In genomic region chr9:126510564-126510963, GRCh38 we compare ENCODE assay signal across 19 cellular contexts.
"Had no signal": no experiment of that assay in that cellular context is flagged by ENCODE, and none has a peak within 500 bp of the region (broad histone marks: within the 10 kb centered on the region; RNA-seq: fewer than 3 reads in every experiment).

No MANE protein-coding gene starts in this region.

- H3K27ac Mint-ChIP-seq: activated CD8-positive, alpha-beta memory T cell treated with anti-CD3 and anti-CD28 coated beads, Interleukin-2, amount 10 ng/mL, durations not matched to agents 7 days and 5 days; activated CD8-positive, alpha-beta T cell treated with anti-CD3 and anti-CD28 coated beads for 36 hours; activated naive CD4-positive, alpha-beta T cell treated with anti-CD3 and anti-CD28 coated beads, Interleukin-2, amount 10 ng/mL, durations not matched to agents 7 days and 5 days; memory B cell; nephron; stimulated activated naive CD8-positive, alpha-beta T cell treated with anti-CD3 and anti-CD28 coated beads, Interleukin-15, Interleukin-2, amounts not matched to agents 100 ng/mL and 50 ng/mL, for 24 hours had no signal

- H3K36me3 ChIP-seq: thyroid gland had no signal

- H3K4me3 Mint-ChIP-seq: activated CD8-positive, alpha-beta memory T cell treated with anti-CD3 and anti-CD28 coated beads, Interleukin-2, amount 10 ng/mL, durations not matched to agents 7 days and 5 days; activated CD8-positive, alpha-beta T cell treated with anti-CD3 and anti-CD28 coated beads for 36 hours; activated naive CD4-positive, alpha-beta T cell treated with anti-CD3 and anti-CD28 coated beads, Interleukin-2, amount 10 ng/mL, durations not matched to agents 7 days and 5 days; memory B cell; nephron; stimulated activated naive CD8-positive, alpha-beta T cell treated with anti-CD3 and anti-CD28 coated beads, Interleukin-15, Interleukin-2, amounts not matched to agents 100 ng/mL and 50 ng/mL, for 24 hours had no signal

- FAIRE-seq: endometrium had no signal

- H3K4me1 Mint-ChIP-seq: activated CD8-positive, alpha-beta memory T cell treated with anti-CD3 and anti-CD28 coated beads, Interleukin-2, amount 10 ng/mL, durations not matched to agents 7 days and 5 days; activated naive CD4-positive, alpha-beta T cell treated with anti-CD3 and anti-CD28 coated beads, Interleukin-2, amount 10 ng/mL, durations not matched to agents 7 days and 5 days; memory B cell had no signal

- ATAC-seq: activated CD8-positive, alpha-beta memory T cell treated with anti-CD3 and anti-CD28 coated beads, Interleukin-2, amount 10 ng/mL, durations not matched to agents 7 days and 5 days; activated CD8-positive, alpha-beta T cell treated with anti-CD3 and anti-CD28 coated beads for 36 hours had no signal

- H3K27ac ChIP-seq: thyroid gland had no signal

- H3K4me3 ChIP-seq: thyroid gland had no signal

- H3K9me3 ChIP-seq: thyroid gland had no signal

- H3K9me3 Mint-ChIP-seq: activated CD8-positive, alpha-beta T cell treated with anti-CD3 and anti-CD28 coated beads for 36 hours; activated naive CD4-positive, alpha-beta T cell treated with anti-CD3 and anti-CD28 coated beads, Interleukin-2, amount 10 ng/mL, durations not matched to agents 7 days and 5 days; memory B cell; nephron; stimulated activated naive CD8-positive, alpha-beta T cell treated with anti-CD3 and anti-CD28 coated beads, Interleukin-15, Interleukin-2, amounts not matched to agents 100 ng/mL and 50 ng/mL, for 24 hours had no signal

- DNase-seq: activated CD4-positive, alpha-beta T cell treated with anti-CD3 and anti-CD28 coated beads for 48 hours; activated CD8-positive, alpha-beta memory T cell treated with anti-CD3 and anti-CD28 coated beads, Interleukin-2, amount 10 ng/mL, durations not matched to agents 7 days and 5 days; activated CD8-positive, alpha-beta T cell treated with anti-CD3 and anti-CD28 coated beads for 36 hours; activated effector memory CD4-positive, alpha-beta T cell treated with anti-CD3 and anti-CD28 coated beads, Interleukin-2, amount 50 U/mL, for 16 hours; activated naive CD4-positive, alpha-beta T cell treated with anti-CD3 and anti-CD28 coated beads, Interleukin-2, amount 10 ng/mL, durations not matched to agents 7 days and 5 days; activated T-cell treated with anti-CD3 and anti-CD28 coated beads for 4 hours; amygdala; kidney glomerular epithelial cell; nucleus accumbens; retina; stimulated activated CD4-positive, alpha-beta T cell treated with anti-CD3 and anti-CD28 coated beads, Interleukin-1b, Interleukin-23, amount 100 ng/mL, for 48 hours; substantia nigra; T-helper 1 cell; T-helper 9 cell; thyroid gland had no signal

- H3K36me3 Mint-ChIP-seq: activated CD8-positive, alpha-beta memory T cell treated with anti-CD3 and anti-CD28 coated beads, Interleukin-2, amount 10 ng/mL, durations not matched to agents 7 days and 5 days; activated naive CD4-positive, alpha-beta T cell treated with anti-CD3 and anti-CD28 coated beads, Interleukin-2, amount 10 ng/mL, durations not matched to agents 7 days and 5 days; memory B cell had no signal
